Comparison of ENCODE assay signal across 9 cellular contexts in the genomic region with DNA sequence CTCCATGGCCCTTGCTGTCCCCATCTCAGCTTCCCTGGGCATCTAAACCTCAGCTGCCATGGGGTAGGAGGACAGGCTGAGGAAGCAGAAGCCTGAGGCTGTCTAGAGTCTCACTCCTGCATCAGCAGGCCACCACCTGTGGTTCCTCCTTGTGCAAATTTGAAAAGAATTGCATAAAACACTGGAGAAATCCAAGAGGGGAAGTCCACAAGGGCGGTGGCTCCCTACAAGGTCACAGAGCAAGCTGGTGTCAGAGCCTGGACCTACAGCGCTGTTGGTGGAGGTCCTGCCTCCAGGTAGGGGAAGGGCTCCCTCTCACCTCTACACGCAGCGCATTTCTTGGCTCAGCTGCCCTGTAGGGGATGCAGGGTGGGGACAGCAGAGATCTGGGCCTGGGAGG. TPM values are rescaled to one million over a fixed set of nuclear protein-coding genes. Genes with fewer than 3 reads are reported as not detected.
"Had no signal": no experiment of that assay in that cellular context is flagged by ENCODE, and none has a peak within 500 bp of the region (broad histone marks: within the 10 kb centered on the region; RNA-seq: fewer than 3 reads in every experiment).

A gene (plus strand): TSS at position 253 of the 400 bp plus-strand sequence. CDS start 228 bp downstream, outside the sequence.

RNA-seq across cellular contexts. Expression of the gene that starts here (rescaled TPM):
- total RNA-seq: activated CD4-positive, alpha-beta memory T cell treated with anti-CD3 and anti-CD28 coated beads for 36 hours; activated naive CD4-positive, alpha-beta T cell treated with anti-CD3 and anti-CD28 coated beads for 36 hours; body of pancreas; cardiac septum; chondrocyte; frontal cortex; mesothelial cell of epicardium; thoracic aorta had no signal
- polyA plus RNA-seq: neural cell had no signal
